ENCODE assay signal across 27 cellular contexts in the genomic region with DNA sequence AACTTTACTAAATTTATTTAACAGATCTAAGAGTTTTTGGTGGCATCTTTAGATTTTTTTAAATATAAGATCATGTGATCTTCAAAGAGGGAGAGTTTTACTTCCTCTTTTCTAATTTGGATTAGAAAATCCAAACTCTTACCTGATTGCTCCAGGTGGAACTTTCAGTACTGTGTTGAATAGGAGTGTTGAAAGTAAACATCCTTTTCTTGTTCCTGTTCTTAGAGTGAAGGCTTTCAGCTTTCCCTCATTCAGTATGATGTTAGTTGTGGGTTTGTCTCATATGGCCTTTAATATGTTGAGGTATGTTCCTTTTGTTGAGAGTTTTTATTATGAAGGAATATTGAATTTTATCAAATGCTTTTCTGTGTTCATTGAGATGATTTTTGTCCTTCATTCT.
DNase-seq lines count a peak whose midpoint lies in the region; ATAC-seq, FAIRE-seq and TF ChIP-seq lines count a peak whose summit lies in the region.
"Had no signal": no experiment of that assay in that cellular context is flagged by ENCODE, and none has a peak within 500 bp of the region (broad histone marks: within the 10 kb centered on the region; RNA-seq: fewer than 3 reads in every experiment).

No MANE protein-coding gene starts in this region.

- H3K9ac ChIP-seq in K562 (ENCODE audit: insufficient read depth in 1 of 2, low read depth in 2 of 2, low read length in 2 of 2): no peak overlapping the region

- no peaks in the 10 kb centered on the region for H3K36me3 ChIP-seq in K562 (ENCODE audit: control insufficient read depth, insufficient read depth, low read length)
- no peaks in the 10 kb centered on the region for H3K36me3 ChIP-seq in uterus
- H3K36me3 ChIP-seq: breast epithelium, colonic mucosa, sigmoid colon had no signal

- TF ChIP-seq POLR2A in K562 (conservative IDR thresholded peaks at IDR 0.05): no peak
- no peak for TF ChIP-seq POLR2A in uterus (IDR thresholded peaks at IDR 0.05)

- FAIRE-seq in K562 (lab: Jason Lieb, UNC): no peak
- FAIRE-seq: HepG2, urothelium cell line had no signal

- POLR2A ChIA-PET in K562 (lab: Yijun Ruan, JAX): no interaction called here

- intact Hi-C loops in K562 (cut with micrococcal nuclease) (no loop called here), uterus (cut with DNase I; ENCODE audit: low total_unique reads) (no loop called here)

- no peaks in the 10 kb centered on the region for H4K20me1 ChIP-seq in K562 (replicated peaks; ENCODE audit: control insufficient read depth, insufficient read depth, low read length)

- peak; percentile 69 for ATAC-seq in GM19043 (IDR thresholded peaks at IDR 0.05; ENCODE audit: low read depth, unreplicated experiment)
- peak; percentile 89 for ATAC-seq in GM21576 (IDR thresholded peaks at IDR 0.05; ENCODE audit: unreplicated experiment)
- peak; percentile 88 for ATAC-seq in HG03095 (IDR thresholded peaks at IDR 0.05; ENCODE audit: unreplicated experiment)
- no peak for ATAC-seq in K562
- ATAC-seq in HG03342 (IDR thresholded peaks at IDR 0.05; ENCODE audit: unreplicated experiment): no peak
- ATAC-seq: esophagus mucosa, foreskin keratinocyte, HepG2, left lobe of liver had no signal

- no peak for DNase-seq in K562 (ENCODE audit: extremely low read depth in 1 of 4, low spot score in 3 of 4)
- no peak for DNase-seq in uterus
- no peak for DNase-seq in central memory CD4-positive, alpha-beta T cell
- DNase-seq: activated naive CD4-positive, alpha-beta T cell treated with Interleukin-2 at 50 U/mL for 16 hours; activated T-cell treated with anti-CD3 and anti-CD28 coated beads, Interleukin-2, amount 50 U/mL, for 48 hours; Calu3; colonic mucosa; foreskin keratinocyte; H7; mesenchymal stem cell; NCI-H1092 treated with DMSO at 0.1 percent for 48 hours; NCI-H2029; NCI-H2227 treated with DMSO at 0.1 percent for 48 hours; sigmoid colon; stimulated activated naive CD4-positive, alpha-beta T cell treated with Interleukin-2 at 50 U/mL for 16 hours; testis had no signal

- no peak for TF ChIP-seq RAD21 in K562 (CRISPR knock-in tag; conservative IDR thresholded peaks at IDR 0.05 in 1 of 2, IDR thresholded peaks at IDR 0.05 in 1 of 2)

- CTCF ChIA-PET in K562 (lab: Yijun Ruan, JAX; ENCODE audit: low intra/inter-chr PET ratio): no interaction called here

- no peak for TF ChIP-seq CTCF in K562 (IDR thresholded peaks at IDR 0.05 in 2 of 3, conservative IDR thresholded peaks at IDR 0.05 in 1 of 3; ENCODE audit: insufficient read depth in 2 of 3, low read depth in 1 of 3, low read length in 3 of 3)
- no peak for TF ChIP-seq CTCF in uterus (IDR thresholded peaks at IDR 0.05)

- H3K27me3 ChIP-seq in K562 (ENCODE audit: control insufficient read depth in 2 of 2, insufficient read depth in 2 of 2, low read length in 2 of 2) (no peaks in the 10 kb centered on the region), uterus (no peaks in the 10 kb centered on the region)
- H3K27me3 ChIP-seq: breast epithelium, colonic mucosa, foreskin keratinocyte, sigmoid colon, testis had no signal

- no peak overlapping the region for H3K27ac ChIP-seq in K562 (ENCODE audit: extremely low read depth, low read depth, low read length)
- H3K27ac ChIP-seq in uterus: no peak overlapping the region
- H3K27ac ChIP-seq: breast epithelium, colonic mucosa, foreskin keratinocyte, RWPE1, sigmoid colon, SK-N-MC, testis had no signal

- in situ Hi-C loops in K562 (cut with MboI): no loop called here

- no peaks in the 10 kb centered on the region for H3K79me2 ChIP-seq in K562 (ENCODE audit: control insufficient read depth, insufficient read depth, low read length)

- no peaks in the 10 kb centered on the region for H3K4me1 ChIP-seq in K562 (replicated peaks in 1 of 2; ENCODE audit: control insufficient read depth in 2 of 2, insufficient read depth in 2 of 2, low read length in 2 of 2)
- H3K4me1 ChIP-seq in uterus: no peaks in the 10 kb centered on the region
- H3K4me1 ChIP-seq: breast epithelium, colonic mucosa, foreskin keratinocyte, sigmoid colon, testis had no signal

- H3K9me3 ChIP-seq in K562 (replicated peaks; ENCODE audit: control insufficient read depth, insufficient read depth, low read depth, low read length) (no peaks in the 10 kb centered on the region), uterus (peaks cover 0 to 4% of the 10 kb centered on the region in 2 donors)
- H3K9me3 ChIP-seq: colonic mucosa, testis had no signal

- H2AFZ ChIP-seq in K562 (ENCODE audit: low read depth, low read length): no peak overlapping the region

- H3K4me3 ChIP-seq in K562: no peak overlapping the region
- no peak overlapping the region for H3K4me3 ChIP-seq in uterus
- H3K4me3 ChIP-seq: breast epithelium, colonic mucosa, sigmoid colon, SK-N-MC, testis had no signal

- no peak for TF ChIP-seq EP300 in K562 (IDR thresholded peaks at IDR 0.05; ENCODE audit: low read length)

- no TSS peak for BruUV-seq in K562 (replicated peaks; lab: Mats Ljungman, UMichigan)

- no peak overlapping the region for H3K4me2 ChIP-seq in K562 (ENCODE audit: insufficient read depth, low read length)

- H3K9me1 ChIP-seq in K562 (ENCODE audit: control insufficient read depth, insufficient read depth, low read length): no peaks in the 10 kb centered on the region

TF ChIP-seq in K562, 482 proteins besides CTCF, POLR2A, EP300 and RAD21:
- TF ChIP-seq SMAD2 (IDR thresholded peaks at IDR 0.05; ENCODE audit: low read depth, low read length) (no peak), CHD1 (IDR thresholded peaks at IDR 0.05; ENCODE audit: low read length) (no peak), TFE3 (CRISPR knock-in tag; IDR thresholded peaks at IDR 0.05) (0 out of 2 replicates have a peak, but pooled peaks have one; percentile 9)

Comparison
In these comparisons a context has a peak if more than half of its experiments do, and no peak if none do; other contexts are left out.
1. ATAC-seq: peak in GM19043 (single experiment), GM21576 (single experiment) and HG03095 (single experiment); none in K562 (single experiment) and HG03342 (single experiment).